Comparison of ENCODE assay signal across 5 cellular contexts in the genomic region with DNA sequence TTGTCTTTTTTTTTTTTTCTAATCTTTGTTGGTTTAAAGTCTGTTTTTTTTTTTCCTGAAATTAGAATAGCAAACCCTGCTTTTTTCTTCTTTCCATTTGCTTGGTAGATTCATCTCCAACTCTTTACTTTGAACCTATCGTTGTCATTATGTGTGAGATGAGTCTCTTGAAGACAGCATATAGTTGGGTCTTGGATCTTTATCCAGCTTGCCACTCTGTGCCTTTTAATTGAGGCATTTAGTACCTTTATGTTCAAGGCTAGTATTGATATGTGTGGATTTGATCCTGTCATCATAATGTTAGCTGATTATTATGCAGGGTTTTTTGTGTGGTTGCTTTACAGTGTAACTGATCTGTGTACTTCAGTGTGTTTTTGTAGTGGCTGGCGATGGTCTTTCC.
"Had no signal": no experiment of that assay in that cellular context is flagged by ENCODE, and none has a peak within 500 bp of the region (broad histone marks: within the 10 kb centered on the region; RNA-seq: fewer than 3 reads in every experiment).

No MANE protein-coding gene starts in this region.

- H3K27ac ChIP-seq: HL-60 had no signal

- H3K4me3 ChIP-seq: K562 had no signal

- DNase-seq: IMR-90, KBM-7, KG1 had no signal
